Comparison of ENCODE assay signal across 8 cellular contexts in genomic region chr2:96208144-96209010, GRCh38. TPM values are rescaled to one million over a fixed set of nuclear protein-coding genes. Genes with fewer than 3 reads are reported as not detected.
DNase-seq lines count a peak whose midpoint lies in the region; ATAC-seq and TF ChIP-seq lines count a peak whose summit lies in the region.

Gene STARD7 (minus strand): TSS chr2:96208827. CDS start chr2:96208434, 393 bp downstream.

- TF ChIP-seq CTCF in GM12864 (IDR thresholded peaks at IDR 0.05; ENCODE audit: low read depth, low read length, missing control alignments), result no peak
- TF ChIP-seq CTCF in SU-DHL-6 (IDR thresholded peaks at IDR 0.05; ENCODE audit: insufficient read depth, low read length, poor library complexity, severe bottlenecking), result no peak
- peak in 2 of 3 donors; percentile 29 to 41 for TF ChIP-seq CTCF in ovary (IDR thresholded peaks at IDR 0.05)
- TF ChIP-seq CTCF in thyroid gland (IDR thresholded peaks at IDR 0.05), result peak in 1 of 6 experiments; percentile 0

- H3K27ac ChIP-seq in SU-DHL-6 (ENCODE audit: low read depth, low read length) (peak within 1 kb of the TSS; percentile 87), ovary (peak within 1 kb of the TSS; percentile 85 to 89), thyroid gland (peak within 1 kb of the TSS; percentile 94 to 98 (median 97))

- peak within 1 kb of the TSS; percentile 85 for H3K9ac ChIP-seq in SU-DHL-6 (ENCODE audit: low read length)

- H3F3A ChIP-seq in SU-DHL-6 (ENCODE audit: insufficient read depth), result peaks cover 8% of the 10 kb centered on the region

- ATAC-seq in HG02642 (IDR thresholded peaks at IDR 0.05; ENCODE audit: poor library complexity, unreplicated experiment), result peak; percentile 92
- peak; percentile 91 for ATAC-seq in activated naive CD8-positive, alpha-beta T cell treated with anti-CD3 and anti-CD28 coated beads, Interleukin-2, amount 10 ng/mL, durations not matched to agents 7 days and 5 days (ENCODE audit: low read depth)

- H3K9me3 Mint-ChIP-seq in activated naive CD8-positive, alpha-beta T cell treated with anti-CD3 and anti-CD28 coated beads, Interleukin-2, amount 10 ng/mL, durations not matched to agents 7 days and 5 days, result no peaks in the 10 kb centered on the region

- H3K4me3 ChIP-seq in GM12864 (ENCODE audit: low read depth, low read length) (peak within 1 kb of the TSS; percentile 95), SU-DHL-6 (ENCODE audit: insufficient read depth, low read length, poor library complexity, severe bottlenecking) (peak within 1 kb of the TSS; percentile 80), ovary (peak within 1 kb of the TSS; percentile 84), thyroid gland (replicated peaks in 1 of 3) (peak within 1 kb of the TSS; percentile 90 to 94 (median 93))

- 0 out of 2 replicates have a peak, but pooled peaks cover 4% of the 10 kb centered on the region for H3K36me3 ChIP-seq in SU-DHL-6 (ENCODE audit: low read length)
- H3K36me3 ChIP-seq in ovary, result no peaks in the 10 kb centered on the region
- no peaks in the 10 kb centered on the region for H3K36me3 ChIP-seq in thyroid gland

- DNase-seq in GM12864 (ENCODE audit: low read depth), result peak; percentile 96
- peak; percentile 92 for DNase-seq in NCI-H128 (lab: John Stamatoyannopoulos, UW; ENCODE audit: unreplicated experiment)
- DNase-seq in activated naive CD8-positive, alpha-beta T cell treated with anti-CD3 and anti-CD28 coated beads, Interleukin-2, amount 10 ng/mL, durations not matched to agents 7 days and 5 days, result peak; percentile 96
- peak; percentile 94 to 99 (median 98) for DNase-seq in head of caudate nucleus
- peak; percentile 97 to 99 (median 98) for DNase-seq in ovary
- DNase-seq in thyroid gland, result peak; percentile 99

- TF ChIP-seq POLR2A in ovary (IDR thresholded peaks at IDR 0.05), result peak; percentile 88
- TF ChIP-seq POLR2A in thyroid gland (IDR thresholded peaks at IDR 0.05), result peak; percentile 80 to 97

- peak within 1 kb of the TSS; percentile 92 for H3K4me2 ChIP-seq in SU-DHL-6 (ENCODE audit: low read depth, low read length, poor library complexity, severe bottlenecking)

- H3K36me3 Mint-ChIP-seq in activated naive CD8-positive, alpha-beta T cell treated with anti-CD3 and anti-CD28 coated beads, Interleukin-2, amount 10 ng/mL, durations not matched to agents 7 days and 5 days, result peaks cover 26% of the 10 kb centered on the region

- no peaks in the 10 kb centered on the region for H3K27me3 Mint-ChIP-seq in activated naive CD8-positive, alpha-beta T cell treated with anti-CD3 and anti-CD28 coated beads, Interleukin-2, amount 10 ng/mL, durations not matched to agents 7 days and 5 days

- peak within 1 kb of the TSS; percentile 88 for H3K27ac Mint-ChIP-seq in activated naive CD8-positive, alpha-beta T cell treated with anti-CD3 and anti-CD28 coated beads, Interleukin-2, amount 10 ng/mL, durations not matched to agents 7 days and 5 days

- POLR2A ChIA-PET in activated naive CD8-positive, alpha-beta T cell treated with anti-CD3 and anti-CD28 coated beads, Interleukin-2, amount 10 ng/mL, durations not matched to agents 7 days and 5 days (lab: Charles Lee), result interaction anchor here (0.6 to 3.6 kb wide), 31 partner anchors 8 to 565 kb away, joined by 3 to 42 read pairs (median 5); partner anchors contain the start of genes ANKRD36C, ASTL, DUSP2 and ITPRIPL1

- peaks cover 32% of the 10 kb centered on the region for H4K20me1 ChIP-seq in SU-DHL-6 (ENCODE audit: low read depth, low read length)

- H3K4me1 Mint-ChIP-seq in activated naive CD8-positive, alpha-beta T cell treated with anti-CD3 and anti-CD28 coated beads, Interleukin-2, amount 10 ng/mL, durations not matched to agents 7 days and 5 days, result peaks cover 35% of the 10 kb centered on the region

- H3K9me2 ChIP-seq in SU-DHL-6 (replicated peaks; ENCODE audit: insufficient read depth, low read length), result no peaks in the 10 kb centered on the region

- TF ChIP-seq EP300 in ovary (IDR thresholded peaks at IDR 0.05), result peak; percentile 5

- H3K79me2 ChIP-seq in SU-DHL-6 (ENCODE audit: insufficient read depth, low read length), result peaks cover 47% of the 10 kb centered on the region

- peak within 1 kb of the TSS; percentile 92 for H3K4me3 Mint-ChIP-seq in activated naive CD8-positive, alpha-beta T cell treated with anti-CD3 and anti-CD28 coated beads, Interleukin-2, amount 10 ng/mL, durations not matched to agents 7 days and 5 days

- H3K27me3 ChIP-seq in SU-DHL-6 (ENCODE audit: low read length) (no peaks in the 10 kb centered on the region), ovary (no peaks in the 10 kb centered on the region), thyroid gland (no peaks in the 10 kb centered on the region)

- H3K9me3 ChIP-seq in SU-DHL-6 (ENCODE audit: insufficient read depth, low read length) (no peaks in the 10 kb centered on the region), ovary (no peaks in the 10 kb centered on the region), thyroid gland (no peaks in the 10 kb centered on the region)

- H3K4me1 ChIP-seq in ovary (ENCODE audit: insufficient read depth) (peaks cover 14% of the 10 kb centered on the region), thyroid gland (peaks cover 37% of the 10 kb centered on the region in 2 donors)

- WGBS in ovary, 3 donors, result 0 to 1% (median 1%) methylated on average over 43 to 100 of the region's 100 CpGs
- WGBS in thyroid gland, 2 donors, result 0% methylated on average over 2 to 51 of the region's 100 CpGs

- intact Hi-C loops in head of caudate nucleus (cut with DNase I), result loop anchor here (5.0 kb wide), 1 partner anchor 54 kb away; no protein-coding TSS in a partner anchor
- intact Hi-C loops in ovary (cut with DNase I), result loop anchor here in 2 of 4 donors (5.0 kb wide), 2 partner anchors 54 to 59 kb away; partner anchors contain the start of genes CIAO1 (in 1 of the 2) and TMEM127 (in 1 of the 2)
- intact Hi-C loops in thyroid gland (cut with DNase I), result loop anchor here (2.0 kb wide), 1 partner anchor 56 kb away; the partner anchor contains the start of gene TMEM127

- H2AFZ ChIP-seq in SU-DHL-6 (ENCODE audit: low read depth, low read length, severe bottlenecking), result peak within 1 kb of the TSS; percentile 65

RNA-seq across cellular contexts. Expression of gene STARD7, which starts in this region (rescaled TPM):
- total RNA-seq in activated naive CD8-positive, alpha-beta T cell treated with anti-CD3 and anti-CD28 coated beads, Interleukin-2, amount 10 ng/mL, durations not matched to agents 7 days and 5 days, result 100 to 1,000 TPM; 105 to 114 TPM
- 10 to 100 TPM; 40.3 to 90.9 (median 80.4) TPM for total RNA-seq in ovary
- 10 to 100 TPM; 32.7 to 73.8 TPM for polyA plus RNA-seq in ovary
- total RNA-seq in thyroid gland, result 100 to 1,000 TPM; 211 to 292 (median 266) TPM

Comparison
In these comparisons a context has a peak if more than half of its experiments do, and no peak if none do; other contexts are left out.
1. Peak in every context shown above with its lines: DNase-seq, ATAC-seq, H3K4me3 ChIP-seq and H3K27ac ChIP-seq.
2. CTCF ChIP-seq: peak in ovary (2 of 3); none in GM12864 (single experiment) and SU-DHL-6 (single experiment).